In the genomic region with DNA sequence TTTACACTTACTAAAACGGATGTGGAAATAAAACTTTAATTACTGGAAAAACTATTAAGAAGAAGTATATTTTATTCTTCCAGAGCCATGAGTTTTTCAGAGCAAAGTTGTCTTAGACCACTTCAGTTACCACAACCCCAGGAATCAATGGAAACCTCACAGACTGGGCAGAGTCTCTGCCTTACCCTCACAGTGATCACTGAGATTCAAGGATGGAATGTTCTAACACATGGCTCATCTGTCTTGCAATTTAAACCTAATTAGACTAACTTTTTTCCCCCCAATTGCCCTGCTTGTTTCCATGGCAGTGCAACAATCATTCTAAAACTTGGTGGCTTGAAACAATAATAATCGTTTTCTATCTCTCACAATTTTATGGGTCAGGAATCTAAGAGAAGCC, we compare ENCODE assay signal across 20 cellular contexts.
DNase-seq lines count a peak whose midpoint lies in the region; ATAC-seq and TF ChIP-seq lines count a peak whose summit lies in the region.
"Had no signal": no experiment of that assay in that cellular context is flagged by ENCODE, and none has a peak within 500 bp of the region (broad histone marks: within the 10 kb centered on the region; RNA-seq: fewer than 3 reads in every experiment).

No MANE protein-coding gene starts in this region.

- peaks cover 2% of the 10 kb centered on the region for H3K4me1 ChIP-seq in fibroblast of lung (ENCODE audit: control insufficient read depth, extremely low read depth, insufficient read depth, low read length)
- peaks cover 41% of the 10 kb centered on the region for H3K4me1 ChIP-seq in skeletal muscle satellite cell (ENCODE audit: control insufficient read depth, insufficient read depth, low read length)
- H3K4me1 ChIP-seq: BLaER1 treated with 17β-estradiol and CSF1 and Interleukin-3, amounts not matched to agents 10 nM and 100 nM; pancreas had no signal

- no peak overlapping the region for H2AFZ ChIP-seq in fibroblast of lung (ENCODE audit: low read length)

- H3K27ac ChIP-seq in SK-N-MC, result peak overlapping the region; percentile 56
- peak overlapping the region; percentile 49 for H3K27ac ChIP-seq in fibroblast of lung (ENCODE audit: insufficient read depth, low read length)
- H3K27ac ChIP-seq: BLaER1 treated with 17β-estradiol and CSF1 and Interleukin-3, amounts not matched to agents 10 nM and 100 nM; pancreas had no signal

- DNase-seq in AG08395 (ENCODE audit: low spot score) (peak; percentile 35), SK-N-MC (ENCODE audit: low read depth, low spot score) (no peak), fibroblast of lung (ENCODE audit: low read depth in 2 of 2) (peak in 1 of 2 donors; percentile 58), NCI-H524 (lab: John Stamatoyannopoulos, UW) (no peak), NCI-H1105 (lab: John Stamatoyannopoulos, UW) (no peak)
- DNase-seq in stimulated activated CD4-positive, alpha-beta T cell treated with anti-CD3 and anti-CD28 coated beads, Interleukin-2, amount 100 ng/mL, for 24 hours, result no peak
- DNase-seq: activated CD4-positive, alpha-beta T cell treated with anti-CD3 and anti-CD28 coated beads, Interleukin-2, amount 10 ng/mL, durations not matched to agents 7 days and 5 days; activated naive CD8-positive, alpha-beta T cell treated with anti-CD3 and anti-CD28 coated beads for 36 hours; mesendoderm; naive thymus-derived CD8-positive, alpha-beta T cell; NCI-H1436 treated with DMSO at 0.1 percent for 48 hours; NCI-H2171; NCI-H69; pancreas; SIG-M5; small intestine; stimulated activated CD4-positive, alpha-beta T cell treated with anti-CD3 and anti-CD28 coated beads, Interleukin-4, amount 100 ng/mL, for 4 hours had no signal

- H3K4me3 ChIP-seq in SK-N-MC (peak overlapping the region; percentile 44), fibroblast of lung (replicated peaks in 1 of 4; ENCODE audit: control extremely low read depth in 1 of 4, insufficient read depth in 1 of 4, low read depth in 3 of 4, low read length in 4 of 4) (no peak overlapping the region), skeletal muscle satellite cell (ENCODE audit: low read length) (no peak overlapping the region)
- H3K4me3 ChIP-seq: BLaER1 treated with 17β-estradiol and CSF1 and Interleukin-3, amounts not matched to agents 10 nM and 100 nM; pancreas had no signal

- TF ChIP-seq CTCF in fibroblast of lung (conservative IDR thresholded peaks at IDR 0.05 in 1 of 2, IDR thresholded peaks at IDR 0.05 in 1 of 2; ENCODE audit: low read depth in 1 of 2, low read length in 2 of 2), result no peak

- H3K9me3 ChIP-seq in SK-N-MC (ENCODE audit: low read depth, low read length), result no peaks in the 10 kb centered on the region
- no peaks in the 10 kb centered on the region for H3K9me3 ChIP-seq in fibroblast of lung (ENCODE audit: control insufficient read depth, insufficient read depth, low read depth, low read length)
- no peaks in the 10 kb centered on the region for H3K9me3 ChIP-seq in skeletal muscle satellite cell (replicated peaks; ENCODE audit: low read length)
- H3K9me3 ChIP-seq: BLaER1 treated with 17β-estradiol and CSF1 and Interleukin-3, amounts not matched to agents 10 nM and 100 nM; pancreas had no signal

- no peak for ATAC-seq in HG03378 (IDR thresholded peaks at IDR 0.05; ENCODE audit: unreplicated experiment)
- ATAC-seq: naive thymus-derived CD8-positive, alpha-beta T cell; pancreas had no signal

- no peaks in the 10 kb centered on the region for H3K27me3 ChIP-seq in fibroblast of lung (ENCODE audit: control insufficient read depth, insufficient read depth, low read length)
- H3K27me3 ChIP-seq in skeletal muscle satellite cell (ENCODE audit: control insufficient read depth, insufficient read depth, low read length), result no peaks in the 10 kb centered on the region
- H3K27me3 ChIP-seq: BLaER1 treated with 17β-estradiol and CSF1 and Interleukin-3, amounts not matched to agents 10 nM and 100 nM; pancreas had no signal

- H3K9ac ChIP-seq in SK-N-MC (ENCODE audit: insufficient read length) (no peak overlapping the region), fibroblast of lung (ENCODE audit: insufficient read depth, low read length) (no peak overlapping the region), skeletal muscle satellite cell (ENCODE audit: low read depth, low read length) (peak overlapping the region; percentile 72)
- H3K9ac ChIP-seq: BLaER1 treated with 17β-estradiol and CSF1 and Interleukin-3, amounts not matched to agents 10 nM and 100 nM had no signal

- H3K4me2 ChIP-seq in fibroblast of lung (ENCODE audit: extremely low read depth, insufficient read depth, low read length) (no peak overlapping the region), skeletal muscle satellite cell (ENCODE audit: low read length) (no peak overlapping the region)
- H3K4me2 ChIP-seq: BLaER1 treated with 17β-estradiol and CSF1 and Interleukin-3, amounts not matched to agents 10 nM and 100 nM had no signal

- no peaks in the 10 kb centered on the region for H3K79me2 ChIP-seq in fibroblast of lung (ENCODE audit: control insufficient read depth, insufficient read depth, low read length)

- no peaks in the 10 kb centered on the region for H3K36me3 ChIP-seq in SK-N-MC (ENCODE audit: insufficient read depth, low read length)
- no peaks in the 10 kb centered on the region for H3K36me3 ChIP-seq in fibroblast of lung (ENCODE audit: control insufficient read depth, insufficient read depth, low read length)
- no peaks in the 10 kb centered on the region for H3K36me3 ChIP-seq in skeletal muscle satellite cell (ENCODE audit: insufficient read depth, low read length)
- H3K36me3 ChIP-seq: BLaER1 treated with 17β-estradiol and CSF1 and Interleukin-3, amounts not matched to agents 10 nM and 100 nM; pancreas had no signal

- H4K20me1 ChIP-seq in fibroblast of lung (ENCODE audit: control insufficient read depth, extremely low read depth, insufficient read depth, low read length), result no peaks in the 10 kb centered on the region
- H4K20me1 ChIP-seq: BLaER1 treated with 17β-estradiol and CSF1 and Interleukin-3, amounts not matched to agents 10 nM and 100 nM had no signal
